In genomic region chr7:42930889-42931288, GRCh38 we compare ENCODE assay signal across 9 cellular contexts. TPM values are rescaled to one million over a fixed set of nuclear protein-coding genes. Genes with fewer than 3 reads are reported as not detected.
DNase-seq lines count a peak whose midpoint lies in the region; ATAC-seq and TF ChIP-seq lines count a peak whose summit lies in the region.
"Had no signal": no experiment of that assay in that cellular context is flagged by ENCODE, and none has a peak within 500 bp of the region (broad histone marks: within the 10 kb centered on the region; RNA-seq: fewer than 3 reads in every experiment).

No MANE protein-coding gene starts in this region.

- H3K36me3 Mint-ChIP-seq in activated T-cell treated with anti-CD3 and anti-CD28 coated beads, Interleukin-2, amount 50 U/mL, for 4 hours (ENCODE audit: insufficient read depth), result peaks cover 27% of the 10 kb centered on the region
- H3K36me3 Mint-ChIP-seq in type B pancreatic cell, result peaks cover 4% of the 10 kb centered on the region

- no peak for ATAC-seq in activated T-cell treated with anti-CD3 and anti-CD28 coated beads, Interleukin-2, amount 50 U/mL, for 4 hours
- peak in 1 of 2 donors; percentile 15 for ATAC-seq in lower lobe of right lung
- ATAC-seq in HG03135 (IDR thresholded peaks at IDR 0.05; ENCODE audit: unreplicated experiment), result no peak

- H3K9me3 ChIP-seq in lower lobe of right lung, result no peaks in the 10 kb centered on the region

- H3K36me3 ChIP-seq in lower lobe of right lung, result peaks cover 27% of the 10 kb centered on the region

- no peaks in the 10 kb centered on the region for H3K27me3 ChIP-seq in lower lobe of right lung (ENCODE audit: low read depth)

- H3K4me1 ChIP-seq in lower lobe of right lung, result peaks cover 64% of the 10 kb centered on the region

- peak overlapping the region; percentile 96 for H3K4me3 ChIP-seq in astrocyte of the spinal cord (ENCODE audit: low read depth, low read length)
- peak overlapping the region; percentile 90 for H3K4me3 ChIP-seq in lower lobe of right lung

- H3K27ac ChIP-seq in lower lobe of right lung, result no peak overlapping the region

- TF ChIP-seq CTCF in astrocyte of the spinal cord (IDR thresholded peaks at IDR 0.05; ENCODE audit: low read depth, low read length) (no peak), lower lobe of right lung (IDR thresholded peaks at IDR 0.05) (no peak), type B pancreatic cell (conservative IDR thresholded peaks at IDR 0.05) (no peak)

- intact Hi-C loops in lower lobe of right lung (cut with DNase I), result no loop called here

- peak overlapping the region; percentile 100 for H3K4me3 Mint-ChIP-seq in activated T-cell treated with anti-CD3 and anti-CD28 coated beads, Interleukin-2, amount 50 U/mL, for 4 hours
- peak overlapping the region; percentile 99 for H3K4me3 Mint-ChIP-seq in type B pancreatic cell

- H3K27ac Mint-ChIP-seq in type B pancreatic cell, result peak overlapping the region; percentile 95

- in situ Hi-C loops in astrocyte of the spinal cord (cut with HindIII; ENCODE audit: low sequenced_read_pairs), result no loop called here

- no peaks in the 10 kb centered on the region for H3K27me3 Mint-ChIP-seq in activated T-cell treated with anti-CD3 and anti-CD28 coated beads, Interleukin-2, amount 50 U/mL, for 4 hours (ENCODE audit: low read depth)
- H3K27me3 Mint-ChIP-seq in type B pancreatic cell, result no peaks in the 10 kb centered on the region

- H3K9me3 Mint-ChIP-seq in activated T-cell treated with anti-CD3 and anti-CD28 coated beads, Interleukin-2, amount 50 U/mL, for 4 hours, result no peaks in the 10 kb centered on the region
- H3K9me3 Mint-ChIP-seq in type B pancreatic cell, result no peaks in the 10 kb centered on the region

- H3K4me1 Mint-ChIP-seq in activated T-cell treated with anti-CD3 and anti-CD28 coated beads, Interleukin-2, amount 50 U/mL, for 4 hours (ENCODE audit: low read depth), result peaks cover 58% of the 10 kb centered on the region
- H3K4me1 Mint-ChIP-seq in type B pancreatic cell (ENCODE audit: unreplicated experiment), result peaks cover 13% of the 10 kb centered on the region

- DNase-seq in activated T-cell treated with anti-CD3 and anti-CD28 coated beads, Interleukin-2, amount 50 U/mL, for 4 hours, result no peak
- DNase-seq in activated T-cell treated with anti-CD3 and anti-CD28 coated beads, Interleukin-2, amount 50 U/mL, for 1 hour, result no peak
- DNase-seq in astrocyte of the spinal cord (ENCODE audit: low read depth, low spot score) (peak; percentile 5), lower lobe of right lung (no peak), type B pancreatic cell (ENCODE audit: extremely low spot score, unreplicated experiment) (no peak), NCI-H1930 (lab: John Stamatoyannopoulos, UW) (no peak)
- DNase-seq in NK-92 treated with Interleukin-12 subunit alpha and Interleukin-12 subunit beta, amount 100 ng/mL, for 24 hours (lab: John Stamatoyannopoulos, UW), result no peak
- DNase-seq: NCI-H1417 had no signal

RNA-seq across cellular contexts. Expression of gene PSMA2, which starts 1.1 kb away (rescaled TPM):
- total RNA-seq in activated T-cell treated with anti-CD3 and anti-CD28 coated beads, Interleukin-2, amount 50 U/mL, for 4 hours, result 100 to 1,000 TPM; 224 to 252 (median 240) TPM
- total RNA-seq in lower lobe of right lung, result 52.3 TPM
- 83.6 and 99.3 TPM in 2 replicates for total RNA-seq in type B pancreatic cell (ENCODE audit: low replicate concordance)

RNA-seq across cellular contexts. Expression of gene MRPL32, which starts 1.3 kb away (rescaled TPM):
- 100 to 1,000 TPM in 2 of 3 donors, 10 to 100 TPM in 1; 91.2 to 119 (median 106) TPM for total RNA-seq in activated T-cell treated with anti-CD3 and anti-CD28 coated beads, Interleukin-2, amount 50 U/mL, for 4 hours
- total RNA-seq in lower lobe of right lung (45.0 TPM), type B pancreatic cell (ENCODE audit: low replicate concordance) (57.6 and 62.8 TPM in 2 replicates)

RNA-seq across cellular contexts. Expression of gene C7orf25, which starts 19.0 kb away (rescaled TPM):
- total RNA-seq in activated T-cell treated with anti-CD3 and anti-CD28 coated beads, Interleukin-2, amount 50 U/mL, for 4 hours, result 1 to 10 TPM; 1.5 to 3.0 (median 1.9) TPM
- 7.8 TPM for total RNA-seq in lower lobe of right lung
- 4.5 and 8.1 TPM in 2 replicates for total RNA-seq in type B pancreatic cell (ENCODE audit: low replicate concordance)
